In the genomic region with DNA sequence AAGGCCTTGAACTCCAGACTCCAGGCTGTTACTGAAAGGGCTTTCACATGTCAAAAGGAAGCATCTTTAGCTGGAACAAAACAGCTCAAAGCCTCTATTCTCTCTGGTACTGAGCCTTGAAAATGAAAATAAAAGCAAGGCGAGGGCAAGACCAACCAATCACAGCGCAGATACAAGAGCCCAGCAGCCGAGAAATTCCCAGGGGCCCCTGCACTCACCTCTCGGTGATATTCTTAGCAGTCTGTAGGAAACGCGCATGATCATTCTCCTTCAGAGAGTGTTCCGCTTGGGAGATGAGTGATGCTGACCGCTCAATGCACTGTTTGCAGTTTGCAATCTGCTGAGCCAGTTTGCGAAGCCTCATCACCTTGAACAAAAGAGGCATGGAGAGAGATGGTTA, we compare ENCODE assay signal across 12 cellular contexts.
DNase-seq lines count a peak whose midpoint lies in the region; ATAC-seq, FAIRE-seq and TF ChIP-seq lines count a peak whose summit lies in the region.
"Had no signal": no experiment of that assay in that cellular context is flagged by ENCODE, and none has a peak within 500 bp of the region (broad histone marks: within the 10 kb centered on the region; RNA-seq: fewer than 3 reads in every experiment).

No MANE protein-coding gene starts in this region.

- FAIRE-seq in GM18507 (lab: Jason Lieb, UNC), result peak; percentile 61

- H3K36me3 Mint-ChIP-seq in CD14-positive monocyte (no peaks in the 10 kb centered on the region), mesothelial cell of epicardium (peaks cover 27% of the 10 kb centered on the region)

- H3K4me1 Mint-ChIP-seq in CD14-positive monocyte, result no peaks in the 10 kb centered on the region
- peaks cover 28% of the 10 kb centered on the region for H3K4me1 Mint-ChIP-seq in mesothelial cell of epicardium

- H3K9me3 Mint-ChIP-seq in CD14-positive monocyte (no peaks in the 10 kb centered on the region), mesothelial cell of epicardium (peaks cover 30% of the 10 kb centered on the region)

- no peak overlapping the region for H3K4me3 ChIP-seq in right atrium auricular region

- intact Hi-C loops in CD14-positive monocyte (cut with micrococcal nuclease), result no loop called here

- H3K27me3 Mint-ChIP-seq in CD14-positive monocyte (ENCODE audit: low read depth in 3 of 3), result peaks cover 2 to 4% (median 2%) of the 10 kb centered on the region in 3 donors
- H3K27me3 Mint-ChIP-seq in mesothelial cell of epicardium (ENCODE audit: low read depth), result no peaks in the 10 kb centered on the region

- H3K4me1 ChIP-seq in right atrium auricular region, result peaks cover 0 to 8% of the 10 kb centered on the region in 2 donors

- no peaks in the 10 kb centered on the region for H3K27me3 ChIP-seq in right atrium auricular region

- no peak for DNase-seq in GM18507 (ENCODE audit: extremely low spot score, insufficient read length, low read depth)
- no peak for DNase-seq in right atrium auricular region (ENCODE audit: low spot score)
- no peak for DNase-seq in stimulated activated CD4-positive, alpha-beta T cell treated with anti-CD3 and anti-CD28 coated beads, Interleukin-2, amount 100 ng/mL, for 48 hours
- no peak for DNase-seq in CD14-positive monocyte (ENCODE audit: low spot score)
- no peak for DNase-seq in mesothelial cell of epicardium (ENCODE audit: low spot score in 2 of 2, unreplicated experiment in 2 of 2)
- DNase-seq: activated CD8-positive, alpha-beta memory T cell treated with anti-CD3 and anti-CD28 coated beads for 24 hours; Calu3; H9; occipital lobe had no signal

- no peaks in the 10 kb centered on the region for H3K9me3 ChIP-seq in right atrium auricular region

- H3K4me3 Mint-ChIP-seq in CD14-positive monocyte (no peak overlapping the region), mesothelial cell of epicardium (no peak overlapping the region)
- H3K4me3 Mint-ChIP-seq: H9 had no signal

- TF ChIP-seq CTCF in right atrium auricular region (IDR thresholded peaks at IDR 0.05), result no peak
- TF ChIP-seq CTCF in CD14-positive monocyte (IDR thresholded peaks at IDR 0.05), result no peak
- TF ChIP-seq CTCF in mesothelial cell of epicardium (IDR thresholded peaks at IDR 0.05; ENCODE audit: unreplicated experiment), result no peak

- H3K36me3 ChIP-seq in right atrium auricular region, result no peaks in the 10 kb centered on the region

- peak overlapping the region; percentile 50 to 80 for H3K27ac ChIP-seq in right atrium auricular region

- ATAC-seq in GM21529 (IDR thresholded peaks at IDR 0.05; ENCODE audit: unreplicated experiment) (peak; percentile 84), HG03460 (IDR thresholded peaks at IDR 0.05; ENCODE audit: unreplicated experiment) (peak; percentile 84), esophagus mucosa (no peak)

- H3K27ac Mint-ChIP-seq in CD14-positive monocyte (no peak overlapping the region), mesothelial cell of epicardium (no peak overlapping the region)
- H3K27ac Mint-ChIP-seq: H9 had no signal
